ENCODE assay signal across 10 cellular contexts in the genomic region with DNA sequence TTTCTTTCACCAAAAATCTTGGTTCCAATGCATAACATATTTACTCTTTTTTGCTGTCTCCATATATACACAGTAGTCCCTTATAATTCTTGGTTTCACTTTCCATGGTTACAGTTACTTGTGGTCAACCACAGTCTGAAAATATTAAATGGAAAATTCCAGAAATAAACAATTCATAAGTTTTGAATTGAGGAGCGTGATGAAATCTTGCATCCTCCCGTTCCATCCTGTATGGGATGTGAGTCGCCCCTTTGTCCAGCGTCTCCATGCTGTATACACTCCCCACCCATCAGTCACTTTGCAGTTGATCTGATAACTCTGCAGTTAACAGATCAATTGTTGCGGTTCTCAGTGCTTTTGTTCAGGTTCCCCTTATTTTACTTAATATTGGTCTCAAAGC. TPM values are rescaled to one million over a fixed set of nuclear protein-coding genes. Genes with fewer than 3 reads are reported as not detected.
DNase-seq lines count a peak whose midpoint lies in the region; ATAC-seq and TF ChIP-seq lines count a peak whose summit lies in the region.
"Had no signal": no experiment of that assay in that cellular context is flagged by ENCODE, and none has a peak within 500 bp of the region (broad histone marks: within the 10 kb centered on the region; RNA-seq: fewer than 3 reads in every experiment).

No MANE protein-coding gene starts in this region.

- H3K4me1 Mint-ChIP-seq in Calu3 (ENCODE audit: low read depth, unreplicated experiment) (peaks cover 29% of the 10 kb centered on the region), GM23338 (peaks cover 5% of the 10 kb centered on the region)
- H3K4me1 Mint-ChIP-seq in activated CD8-positive, alpha-beta T cell treated with anti-CD3 and anti-CD28 coated beads for 36 hours (ENCODE audit: low read depth), result peaks cover 9% of the 10 kb centered on the region

- peak overlapping the region; percentile 4 for H3K27ac Mint-ChIP-seq in Calu3 (ENCODE audit: unreplicated experiment)
- H3K27ac Mint-ChIP-seq in activated CD8-positive, alpha-beta T cell treated with anti-CD3 and anti-CD28 coated beads for 36 hours, result no peak overlapping the region
- no peak overlapping the region for H3K27ac Mint-ChIP-seq in GM23338

- H3F3A ChIP-seq in MM.1S (ENCODE audit: insufficient read depth, low read length), result peaks cover 7% of the 10 kb centered on the region
- H3F3A ChIP-seq in GM23338 (replicated peaks; ENCODE audit: low read depth), result no peaks in the 10 kb centered on the region

- H3K4me3 ChIP-seq in MM.1S (ENCODE audit: low read length) (peak overlapping the region; percentile 40), lower lobe of right lung (peak overlapping the region; percentile 23), GM23338 (no peak overlapping the region)

- no peaks in the 10 kb centered on the region for H3K79me2 ChIP-seq in MM.1S (ENCODE audit: low read length)
- H3K79me2 ChIP-seq in GM23338 (replicated peaks; ENCODE audit: insufficient read depth), result no peaks in the 10 kb centered on the region

- H3K9ac ChIP-seq in MM.1S (ENCODE audit: low read length), result peak overlapping the region; percentile 36; the same call in 1 of the 2 replicates

- TF ChIP-seq CTCF in Calu3 (IDR thresholded peaks at IDR 0.05; ENCODE audit: unreplicated experiment), result no peak
- no peak for TF ChIP-seq CTCF in MM.1S (IDR thresholded peaks at IDR 0.05; ENCODE audit: low read length)
- TF ChIP-seq CTCF in activated CD8-positive, alpha-beta T cell treated with anti-CD3 and anti-CD28 coated beads for 36 hours (IDR thresholded peaks at IDR 0.05), result no peak
- TF ChIP-seq CTCF in lower lobe of right lung (IDR thresholded peaks at IDR 0.05), result no peak
- no peak for TF ChIP-seq CTCF in GM23338 (conservative IDR thresholded peaks at IDR 0.05; ENCODE audit: low read depth in 2 of 2)

- H2AFZ ChIP-seq in MM.1S (ENCODE audit: low read length) (0 out of 2 replicates have a peak overlapping the region, but pooled peaks have one; percentile 3), GM23338 (no peak overlapping the region)

- peak; percentile 74 for ATAC-seq in activated CD8-positive, alpha-beta T cell treated with anti-CD3 and anti-CD28 coated beads for 36 hours
- ATAC-seq in lower lobe of right lung (no peak), GM23338 (no peak)

- no TSS peak for BruUV-seq in Calu3 (replicated peaks; lab: Mats Ljungman, UMichigan)

- H3K27ac ChIP-seq in MM.1S (ENCODE audit: low read length) (peak overlapping the region; percentile 78; the same call in 1 of the 2 replicates), lower lobe of right lung (peak overlapping the region; percentile 34), GM23338 (ENCODE audit: low read depth) (no peak overlapping the region)

- peak overlapping the region; percentile 46 for H3K4me3 Mint-ChIP-seq in Calu3 (ENCODE audit: low read depth, unreplicated experiment)
- H3K4me3 Mint-ChIP-seq in activated CD8-positive, alpha-beta T cell treated with anti-CD3 and anti-CD28 coated beads for 36 hours, result peak overlapping the region; percentile 24
- no peak overlapping the region for H3K4me3 Mint-ChIP-seq in GM23338

- H3K27me3 Mint-ChIP-seq in Calu3 (ENCODE audit: unreplicated experiment) (no peaks in the 10 kb centered on the region), GM23338 (ENCODE audit: insufficient read depth, low read depth, poor library complexity) (peaks cover 8% of the 10 kb centered on the region)
- H3K27me3 Mint-ChIP-seq in activated CD8-positive, alpha-beta T cell treated with anti-CD3 and anti-CD28 coated beads for 36 hours, result no peaks in the 10 kb centered on the region

- POLR2A ChIA-PET in activated CD8-positive, alpha-beta T cell treated with anti-CD3 and anti-CD28 coated beads for 36 hours (lab: Charles Lee), result interaction anchor here (1.2 to 1.3 kb wide), 2 partner anchors 9 to 11 kb away, joined by 3 to 7 read pairs; a partner anchor contains a TSS

- DNase-seq in Calu3 (no peak), MM.1S (peak; percentile 68), lower lobe of right lung (no peak), GM23338 (ENCODE audit: low spot score) (no peak), NCI-H774 (lab: John Stamatoyannopoulos, UW) (no peak), amygdala (lab: John Stamatoyannopoulos, UW) (no peak), SKM-1 (lab: John Stamatoyannopoulos, UW; ENCODE audit: unreplicated experiment) (no peak)
- no peak for DNase-seq in activated CD8-positive, alpha-beta T cell treated with anti-CD3 and anti-CD28 coated beads for 36 hours
- DNase-seq: NCI-H2227 treated with DMSO at 0.1 percent for 48 hours; stimulated activated naive CD4-positive, alpha-beta T cell treated with Interleukin-2 at 50 U/mL for 16 hours had no signal

- H3K36me3 ChIP-seq in MM.1S (replicated peaks; ENCODE audit: insufficient read depth, low read length) (no peaks in the 10 kb centered on the region), lower lobe of right lung (no peaks in the 10 kb centered on the region), GM23338 (ENCODE audit: insufficient read depth) (no peaks in the 10 kb centered on the region)

- H3K4me2 ChIP-seq in MM.1S (ENCODE audit: low read depth, low read length) (peak overlapping the region; percentile 71), GM23338 (no peak overlapping the region)

- H3K9me2 ChIP-seq in MM.1S (replicated peaks; ENCODE audit: insufficient read depth, low read length), result no peaks in the 10 kb centered on the region
- no peaks in the 10 kb centered on the region for H3K9me2 ChIP-seq in GM23338 (ENCODE audit: insufficient read depth)

- CTCF ChIA-PET in Calu3 (lab: Charles Lee), result interaction anchor here (0.6 kb wide), 2 partner anchors 7 to 19 kb away, joined by 4 to 5 read pairs; no protein-coding TSS in a partner anchor
- CTCF ChIA-PET in activated CD8-positive, alpha-beta T cell treated with anti-CD3 and anti-CD28 coated beads for 36 hours (lab: Charles Lee), result interaction anchor here (1.6 kb wide), 1 partner anchor 11 kb away, joined by 5 read pairs; a partner anchor contains a TSS

- intact Hi-C loops in Calu3 (cut with micrococcal nuclease; ENCODE audit: unreplicated experiment), result no loop called here
- intact Hi-C loops in activated CD8-positive, alpha-beta T cell treated with anti-CD3 and anti-CD28 coated beads for 36 hours (cut with micrococcal nuclease), result no loop called here
- intact Hi-C loops in lower lobe of right lung (cut with DNase I), result no loop called here

- H4K20me1 ChIP-seq in MM.1S (ENCODE audit: insufficient read depth, low read length), result no peaks in the 10 kb centered on the region
- H4K20me1 ChIP-seq in GM23338 (replicated peaks; ENCODE audit: insufficient read depth), result no peaks in the 10 kb centered on the region

- H3K9me3 ChIP-seq in MM.1S (replicated peaks; ENCODE audit: insufficient read depth, low read length) (no peaks in the 10 kb centered on the region), lower lobe of right lung (no peaks in the 10 kb centered on the region)

- H3K27me3 ChIP-seq in MM.1S (replicated peaks; ENCODE audit: insufficient read depth, low read length), result peaks cover 10% of the 10 kb centered on the region; the same call in 1 of the 2 replicates
- no peaks in the 10 kb centered on the region for H3K27me3 ChIP-seq in lower lobe of right lung (ENCODE audit: low read depth)
- H3K27me3 ChIP-seq in GM23338 (ENCODE audit: insufficient read depth), result no peaks in the 10 kb centered on the region

- no peaks in the 10 kb centered on the region for H3K36me3 Mint-ChIP-seq in Calu3 (ENCODE audit: insufficient read depth, unreplicated experiment)
- H3K36me3 Mint-ChIP-seq in activated CD8-positive, alpha-beta T cell treated with anti-CD3 and anti-CD28 coated beads for 36 hours (ENCODE audit: low read depth), result no peaks in the 10 kb centered on the region
- peaks cover 8% of the 10 kb centered on the region for H3K36me3 Mint-ChIP-seq in GM23338 (ENCODE audit: low read depth)

- H3K9me3 Mint-ChIP-seq in Calu3 (ENCODE audit: low read depth, unreplicated experiment) (no peaks in the 10 kb centered on the region), GM23338 (peaks cover 23% of the 10 kb centered on the region)
- no peaks in the 10 kb centered on the region for H3K9me3 Mint-ChIP-seq in activated CD8-positive, alpha-beta T cell treated with anti-CD3 and anti-CD28 coated beads for 36 hours

- peaks cover 10% of the 10 kb centered on the region for H3K4me1 ChIP-seq in MM.1S (ENCODE audit: low read length)
- H3K4me1 ChIP-seq in lower lobe of right lung, result peaks cover 10% of the 10 kb centered on the region
- peaks cover under 1% of the 10 kb centered on the region; the same call in 1 of the 2 replicates for H3K4me1 ChIP-seq in GM23338 (ENCODE audit: insufficient read depth)

TF ChIP-seq in GM23338, 12 proteins besides CTCF, POLR2A, EP300 and RAD21 (continues in another document):
- TF ChIP-seq NANOG (IDR thresholded peaks at IDR 0.05; ENCODE audit: borderline replicate concordance) (no peak), STAT1 (IDR thresholded peaks at IDR 0.05; ENCODE audit: unreplicated experiment) (no peak), ZNF114 (CRISPR knock-in tag; IDR thresholded peaks at IDR 0.05) (no peak), ZNF331 (CRISPR knock-in tag; IDR thresholded peaks at IDR 0.05; ENCODE audit: low read depth) (no peak)

RNA-seq across cellular contexts. Expression of a gene that starts 11.5 kb away (rescaled TPM):
- total RNA-seq in Calu3 (2022) (68.9 and 73.6 TPM in 2 replicates), lower lobe of right lung (31.8 TPM)
- 10 to 100 TPM; 32.6 to 33.0 TPM for total RNA-seq in activated CD8-positive, alpha-beta T cell treated with anti-CD3 and anti-CD28 coated beads for 36 hours
- 32.8 and 34.6 TPM in 2 replicates for total RNA-seq in GM23338 (2014; rRNA removed; shearing (Covaris generic))
- polyA plus RNA-seq in GM23338 (2016; fragmentation: Nextera tagmentation; extraction: Ambion mirVana), result 36.4 and 37.6 TPM in 2 replicates

RNA-seq across cellular contexts. Expression of a gene that starts 20.3 kb away (rescaled TPM):
- total RNA-seq in Calu3 (2022), result 104 and 116 TPM in 2 replicates
- total RNA-seq in activated CD8-positive, alpha-beta T cell treated with anti-CD3 and anti-CD28 coated beads for 36 hours, result 10 to 100 TPM; 48.2 to 48.6 TPM
- 75.8 TPM for total RNA-seq in lower lobe of right lung
- 34.0 and 41.4 TPM in 2 replicates for total RNA-seq in GM23338 (2014; rRNA removed; shearing (Covaris generic))
- polyA plus RNA-seq in GM23338 (2016; fragmentation: Nextera tagmentation; extraction: Ambion mirVana), result 26.8 and 30.1 TPM in 2 replicates

RNA-seq across cellular contexts. Expression of a gene that starts 48.1 kb away (rescaled TPM):
- total RNA-seq in Calu3 (2022) (72.5 and 72.6 TPM in 2 replicates), lower lobe of right lung (102 TPM)
- total RNA-seq in activated CD8-positive, alpha-beta T cell treated with anti-CD3 and anti-CD28 coated beads for 36 hours, result 100 to 1,000 TPM; 118 to 120 TPM
- total RNA-seq in GM23338 (2014; rRNA removed; shearing (Covaris generic)), result 50.1 and 67.7 TPM in 2 replicates
- polyA plus RNA-seq in GM23338 (2016; fragmentation: Nextera tagmentation; extraction: Ambion mirVana), result 194 and 206 TPM in 2 replicates

RNA-seq across cellular contexts. Expression of a gene that starts 48.2 kb away (rescaled TPM):
- total RNA-seq in Calu3 (2022) (84.5 and 88.5 TPM in 2 replicates), lower lobe of right lung (11.8 TPM)
- total RNA-seq in activated CD8-positive, alpha-beta T cell treated with anti-CD3 and anti-CD28 coated beads for 36 hours, result 10 to 100 TPM; 71.8 to 75.1 TPM
- total RNA-seq in GM23338 (2014; rRNA removed; shearing (Covaris generic)), result 43.4 and 44.3 TPM in 2 replicates
- 181 and 193 TPM in 2 replicates for polyA plus RNA-seq in GM23338 (2016; fragmentation: Nextera tagmentation; extraction: Ambion mirVana)
